19 cellular contexts compared by ENCODE assay signal in the genomic region with DNA sequence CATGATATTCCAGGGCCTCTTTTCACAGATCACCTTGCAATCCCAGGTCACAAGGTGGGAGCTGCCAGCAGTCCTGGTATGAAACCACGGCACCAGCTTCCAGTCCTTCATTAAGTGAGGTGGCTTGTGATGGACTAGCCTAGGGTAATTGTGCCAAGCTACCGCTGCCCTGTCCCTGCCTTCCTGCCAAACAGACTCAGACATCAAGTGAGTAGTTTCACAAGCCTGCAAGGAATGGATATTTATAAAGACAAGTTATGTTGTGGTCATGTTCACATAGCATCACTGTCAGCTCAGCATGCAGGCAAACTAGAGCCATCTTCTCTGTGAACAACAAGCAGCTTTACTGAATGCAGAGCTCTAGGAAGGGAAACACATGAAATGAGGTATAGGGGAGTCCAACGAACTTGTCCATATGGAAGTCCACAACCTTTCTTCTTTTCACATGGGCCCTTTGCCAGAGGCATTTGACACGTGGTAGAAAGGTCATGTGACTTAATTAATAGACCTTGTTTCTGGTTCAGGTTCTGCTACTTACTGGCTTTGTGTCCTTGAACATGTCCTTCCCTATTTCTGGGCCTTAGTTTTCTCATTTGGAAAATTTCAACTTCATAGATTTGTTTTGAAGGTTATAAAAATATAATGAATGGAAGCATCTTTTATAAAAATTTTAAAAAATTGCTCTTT.
A peak's percentile ranks its signal among the peaks of the same experiment; 100 is the strongest.
DNase-seq lines count a peak whose midpoint lies in the region; ATAC-seq and FAIRE-seq lines count a peak whose summit lies in the region.
"Had no signal": no experiment of that assay in that cellular context is flagged by ENCODE, and none has a peak within 500 bp of the region (broad histone marks: within the 10 kb centered on the region; RNA-seq: fewer than 3 reads in every experiment).

No MANE protein-coding gene starts in this region.

- H3K27me3 Mint-ChIP-seq in activated naive CD4-positive, alpha-beta T cell treated with anti-CD3 and anti-CD28 coated beads for 36 hours (ENCODE audit: low read depth) = no peaks in the 10 kb centered on the region

- no peak overlapping the region for H3K4me3 Mint-ChIP-seq in activated naive CD4-positive, alpha-beta T cell treated with anti-CD3 and anti-CD28 coated beads for 36 hours

- CTCF ChIA-PET in activated naive CD4-positive, alpha-beta T cell treated with anti-CD3 and anti-CD28 coated beads for 36 hours (lab: Charles Lee) = no interaction called here

- H3K27me3 ChIP-seq in right cardiac atrium (ENCODE audit: control insufficient read depth, insufficient read depth) = no peaks in the 10 kb centered on the region
- H3K27me3 ChIP-seq: transverse colon had no signal

- no peaks in the 10 kb centered on the region for H3K36me3 Mint-ChIP-seq in activated naive CD4-positive, alpha-beta T cell treated with anti-CD3 and anti-CD28 coated beads for 36 hours (ENCODE audit: low read depth)
- H3K36me3 Mint-ChIP-seq: naive B cell had no signal

- H3K9me3 Mint-ChIP-seq in activated naive CD4-positive, alpha-beta T cell treated with anti-CD3 and anti-CD28 coated beads for 36 hours = no peaks in the 10 kb centered on the region

- no peaks in the 10 kb centered on the region for H3K4me1 ChIP-seq in right cardiac atrium (ENCODE audit: control insufficient read depth, insufficient read depth, low read length)
- H3K4me1 ChIP-seq: transverse colon had no signal

- no peak overlapping the region for H3K27ac Mint-ChIP-seq in activated naive CD4-positive, alpha-beta T cell treated with anti-CD3 and anti-CD28 coated beads for 36 hours
- H3K27ac Mint-ChIP-seq: naive B cell had no signal

- no peak overlapping the region for H3K4me3 ChIP-seq in right cardiac atrium (ENCODE audit: low read length)
- H3K4me3 ChIP-seq: transverse colon had no signal

- peak; percentile 84 to 88 for ATAC-seq in right cardiac atrium
- ATAC-seq in HG03565 (IDR thresholded peaks at IDR 0.05; ENCODE audit: unreplicated experiment) = no peak

- H3K27ac ChIP-seq in right cardiac atrium (ENCODE audit: low read length) = peak overlapping the region; percentile 89
- H3K27ac ChIP-seq: transverse colon had no signal

- DNase-seq in A172 (ENCODE audit: low spot score) = peak; percentile 26
- no peak for DNase-seq in HTR-8/SVneo (ENCODE audit: insufficient read length, low spot score)
- DNase-seq in dedifferentiated amniotic fluid mesenchymal stem cell (ENCODE audit: extremely low spot score) = peak; percentile 65
- DNase-seq in right cardiac atrium = peak in 1 of 3 donors; percentile 54
- no peak for DNase-seq in NOMO-1 treated with DMSO at 0.1 percent for 48 hours (lab: John Stamatoyannopoulos, UW; ENCODE audit: unreplicated experiment)
- no peak for DNase-seq in NK-92 treated with Interleukin-12 subunit alpha and Interleukin-12 subunit beta, amount 100 ng/mL, for 24 hours (lab: John Stamatoyannopoulos, UW)
- no peak for DNase-seq in activated naive CD4-positive, alpha-beta T cell treated with anti-CD3 and anti-CD28 coated beads for 36 hours
- DNase-seq: 8988T; activated gamma-delta T cell treated with Interleukin-2 at 50 U/mL for 16 hours; effector memory CD4-positive, alpha-beta T cell; GDM1; GOT3; head of caudate nucleus; naive B cell; NCI-H1092; stimulated activated CD4-positive, alpha-beta T cell treated with anti-CD3 and anti-CD28 coated beads, Interleukin-2, amount 100 ng/mL, for 48 hours; transverse colon had no signal

- intact Hi-C loops in right cardiac atrium (cut with DNase I) = loop anchor here in 1 of 4 donors (10.0 kb wide), 1 partner anchor 198 kb away; no protein-coding TSS in a partner anchor
- intact Hi-C loops in activated naive CD4-positive, alpha-beta T cell treated with anti-CD3 and anti-CD28 coated beads for 36 hours (cut with micrococcal nuclease) = no loop called here

- peak; percentile 85 for FAIRE-seq in HTR-8/SVneo (lab: Jason Lieb, UNC)
- FAIRE-seq: bronchial epithelial cell had no signal

- WGBS in right cardiac atrium = 54% methylated on average over 4 of the region's 4 CpGs

- H3K9me3 ChIP-seq in right cardiac atrium (ENCODE audit: control insufficient read depth, low read length) = no peaks in the 10 kb centered on the region
- H3K9me3 ChIP-seq: transverse colon had no signal

- H3K4me1 Mint-ChIP-seq in activated naive CD4-positive, alpha-beta T cell treated with anti-CD3 and anti-CD28 coated beads for 36 hours (ENCODE audit: low read depth) = no peaks in the 10 kb centered on the region
- H3K4me1 Mint-ChIP-seq: naive B cell had no signal

Comparison
In these comparisons a context has a peak if more than half of its experiments do, and no peak if none do; other contexts are left out.
1. DNase-seq: peak in A172 (single experiment) and dedifferentiated amniotic fluid mesenchymal stem cell (single experiment); none in HTR-8/SVneo (single experiment), NOMO-1 treated with DMSO at 0.1 percent for 48 hours (single experiment), NK-92 treated with Interleukin-12 subunit alpha and Interleukin-12 subunit beta, amount 100 ng/mL, for 24 hours (single experiment) and activated naive CD4-positive, alpha-beta T cell treated with anti-CD3 and anti-CD28 coated beads for 36 hours (single experiment).